Comparison of ENCODE assay signal across 1 cellular context in the genomic region with DNA sequence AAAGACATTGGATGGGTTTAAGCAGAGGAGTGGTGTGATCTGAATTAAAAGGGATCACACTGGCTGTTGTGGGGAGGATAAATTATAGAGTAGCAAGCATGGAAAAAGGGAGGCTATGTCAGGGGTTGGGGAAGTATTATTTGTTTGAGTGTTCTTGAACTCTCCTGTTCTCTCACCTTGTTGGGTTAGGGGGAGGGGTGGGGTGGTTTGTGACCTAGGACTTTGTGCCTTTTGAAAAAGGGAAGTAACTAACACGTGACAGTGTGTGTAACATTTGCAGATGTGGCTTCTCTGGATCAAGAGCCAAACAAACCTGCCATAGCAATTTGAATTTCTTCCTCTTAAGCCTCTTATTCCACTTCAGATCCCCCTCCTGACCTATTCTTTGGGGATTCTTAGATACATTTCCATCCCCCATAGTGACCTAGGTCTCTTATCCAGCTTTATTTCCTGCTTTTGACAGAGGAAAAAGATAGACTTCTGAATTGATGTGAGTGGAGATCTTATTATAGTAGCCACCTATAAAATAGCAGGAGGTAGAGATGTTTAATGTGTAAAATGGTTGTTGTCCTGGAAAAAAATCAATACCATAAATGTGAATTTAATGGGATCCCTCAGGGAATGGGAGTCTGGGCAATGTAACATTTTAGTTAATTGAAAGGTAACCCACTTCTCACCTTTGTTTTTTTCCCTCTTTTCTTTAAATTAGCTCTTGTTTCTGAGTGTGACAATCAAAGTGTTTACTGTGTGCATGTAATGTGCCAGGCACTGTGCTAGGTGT.
TF ChIP-seq lines count a peak whose summit lies in the region.

No MANE protein-coding gene starts in this region.

TF ChIP-seq in HepG2, 621 proteins besides CTCF, POLR2A, EP300 and RAD21 (continued from another document and continues in another):
- TF ChIP-seq, protein P1, sequence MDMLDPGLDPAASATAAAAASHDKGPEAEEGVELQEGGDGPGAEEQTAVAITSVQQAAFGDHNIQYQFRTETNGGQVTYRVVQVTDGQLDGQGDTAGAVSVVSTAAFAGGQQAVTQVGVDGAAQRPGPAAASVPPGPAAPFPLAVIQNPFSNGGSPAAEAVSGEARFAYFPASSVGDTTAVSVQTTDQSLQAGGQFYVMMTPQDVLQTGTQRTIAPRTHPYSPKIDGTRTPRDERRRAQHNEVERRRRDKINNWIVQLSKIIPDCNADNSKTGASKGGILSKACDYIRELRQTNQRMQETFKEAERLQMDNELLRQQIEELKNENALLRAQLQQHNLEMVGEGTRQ (IDR thresholded peaks at IDR 0.05; ENCODE audit: low read depth, low read length): no peak
- TF ChIP-seq, protein P1 (CRISPR knock-in tag; IDR thresholded peaks at IDR 0.05; ENCODE audit: borderline replicate concordance): peak; percentile 40; the same call in 1 of the 2 replicates
- TF ChIP-seq MTA3 (CRISPR knock-in tag; IDR thresholded peaks at IDR 0.05) (no peak), TOPORS (CRISPR knock-in tag; IDR thresholded peaks at IDR 0.05) (no peak), TEAD3 (CRISPR knock-in tag; optimal IDR thresholded peaks at IDR 0.05; ENCODE audit: borderline replicate concordance) (no peak), ESRRA (CRISPR knock-in tag; IDR thresholded peaks at IDR 0.05; ENCODE audit: low read depth) (no peak), ISX (CRISPR knock-in tag; conservative IDR thresholded peaks at IDR 0.05) (no peak), ZNF230 (CRISPR knock-in tag; IDR thresholded peaks at IDR 0.05) (no peak), ZNF546 (CRISPR knock-in tag; conservative IDR thresholded peaks at IDR 0.05) (no peak), GTF2F1 (IDR thresholded peaks at IDR 0.05; ENCODE audit: low read length) (no peak), IRF2 (CRISPR knock-in tag; IDR thresholded peaks at IDR 0.05) (no peak), ZNF343 (CRISPR knock-in tag; IDR thresholded peaks at IDR 0.05) (no peak), ZSCAN22 (CRISPR knock-in tag; IDR thresholded peaks at IDR 0.05) (no peak), PHF5A (CRISPR knock-in tag; IDR thresholded peaks at IDR 0.05; ENCODE audit: low read depth, unreplicated experiment) (no peak), PAX8 (CRISPR knock-in tag; IDR thresholded peaks at IDR 0.05; ENCODE audit: borderline replicate concordance) (no peak), ZNF782 (CRISPR knock-in tag; IDR thresholded peaks at IDR 0.05; ENCODE audit: borderline replicate concordance) (no peak), CREB1 (IDR thresholded peaks at IDR 0.05) (no peak), CREB1 (CRISPR knock-in tag; IDR thresholded peaks at IDR 0.05) (0 out of 2 replicates have a peak, but pooled peaks have one; percentile 35), HDAC6 (IDR thresholded peaks at IDR 0.05; ENCODE audit: low read depth, low read length) (no peak), KLF11 (CRISPR knock-in tag; IDR thresholded peaks at IDR 0.05) (no peak), ZIK1 (CRISPR knock-in tag; IDR thresholded peaks at IDR 0.05; ENCODE audit: borderline replicate concordance, low read depth) (no peak), GZF1 (CRISPR knock-in tag; IDR thresholded peaks at IDR 0.05) (no peak), RARA (CRISPR knock-in tag; IDR thresholded peaks at IDR 0.05) (peak; percentile 75), HOXA3 (CRISPR knock-in tag; IDR thresholded peaks at IDR 0.05) (peak; percentile 27; the same call in 1 of the 2 replicates), ZNF883 (CRISPR knock-in tag; IDR thresholded peaks at IDR 0.05; ENCODE audit: not compliant biosample characterization) (no peak), ZNF235 (CRISPR knock-in tag; IDR thresholded peaks at IDR 0.05; ENCODE audit: borderline replicate concordance) (no peak), ZBTB20 (CRISPR knock-in tag; IDR thresholded peaks at IDR 0.05; ENCODE audit: borderline replicate concordance, low read depth) (no peak), MAZ (IDR thresholded peaks at IDR 0.05; ENCODE audit: borderline replicate concordance, low read depth, low read length) (no peak), MAZ (CRISPR knock-in tag; IDR thresholded peaks at IDR 0.05; ENCODE audit: low read depth) (no peak), ZFX (CRISPR knock-in tag; IDR thresholded peaks at IDR 0.05; ENCODE audit: low read depth) (no peak), ZMAT3 (CRISPR knock-in tag; conservative IDR thresholded peaks at IDR 0.05) (no peak), ZNF180 (CRISPR knock-in tag; IDR thresholded peaks at IDR 0.05; ENCODE audit: borderline replicate concordance, low read depth) (no peak), SOX6 (IDR thresholded peaks at IDR 0.05) (no peak), SOX6 (CRISPR knock-in tag; IDR thresholded peaks at IDR 0.05) (peak; percentile 56), ZNF878 (CRISPR knock-in tag; IDR thresholded peaks at IDR 0.05) (no peak), CBFB (CRISPR knock-in tag; IDR thresholded peaks at IDR 0.05) (0 out of 2 replicates have a peak, but pooled peaks have one; percentile 21), HMGA1 (CRISPR knock-in tag; conservative IDR thresholded peaks at IDR 0.05) (no peak), NFIB (CRISPR knock-in tag; IDR thresholded peaks at IDR 0.05; ENCODE audit: borderline replicate concordance) (no peak), GPN1 (CRISPR knock-in tag; IDR thresholded peaks at IDR 0.05; ENCODE audit: borderline replicate concordance) (no peak), ZBTB21 (CRISPR knock-in tag; IDR thresholded peaks at IDR 0.05) (no peak), TBX2 (CRISPR knock-in tag; IDR thresholded peaks at IDR 0.05; ENCODE audit: borderline replicate concordance) (peak; percentile 44; the same call in 1 of the 2 replicates)
- TF ChIP-seq, protein P2, sequence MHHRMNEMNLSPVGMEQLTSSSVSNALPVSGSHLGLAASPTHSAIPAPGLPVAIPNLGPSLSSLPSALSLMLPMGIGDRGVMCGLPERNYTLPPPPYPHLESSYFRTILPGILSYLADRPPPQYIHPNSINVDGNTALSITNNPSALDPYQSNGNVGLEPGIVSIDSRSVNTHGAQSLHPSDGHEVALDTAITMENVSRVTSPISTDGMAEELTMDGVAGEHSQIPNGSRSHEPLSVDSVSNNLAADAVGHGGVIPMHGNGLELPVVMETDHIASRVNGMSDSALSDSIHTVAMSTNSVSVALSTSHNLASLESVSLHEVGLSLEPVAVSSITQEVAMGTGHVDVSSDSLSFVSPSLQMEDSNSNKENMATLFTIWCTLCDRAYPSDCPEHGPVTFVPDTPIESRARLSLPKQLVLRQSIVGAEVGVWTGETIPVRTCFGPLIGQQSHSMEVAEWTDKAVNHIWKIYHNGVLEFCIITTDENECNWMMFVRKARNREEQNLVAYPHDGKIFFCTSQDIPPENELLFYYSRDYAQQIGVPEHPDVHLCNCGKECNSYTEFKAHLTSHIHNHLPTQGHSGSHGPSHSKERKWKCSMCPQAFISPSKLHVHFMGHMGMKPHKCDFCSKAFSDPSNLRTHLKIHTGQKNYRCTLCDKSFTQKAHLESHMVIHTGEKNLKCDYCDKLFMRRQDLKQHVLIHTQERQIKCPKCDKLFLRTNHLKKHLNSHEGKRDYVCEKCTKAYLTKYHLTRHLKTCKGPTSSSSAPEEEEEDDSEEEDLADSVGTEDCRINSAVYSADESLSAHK (CRISPR knock-in tag; IDR thresholded peaks at IDR 0.05; ENCODE audit: borderline replicate concordance): no peak
- TF ChIP-seq, protein P3, sequence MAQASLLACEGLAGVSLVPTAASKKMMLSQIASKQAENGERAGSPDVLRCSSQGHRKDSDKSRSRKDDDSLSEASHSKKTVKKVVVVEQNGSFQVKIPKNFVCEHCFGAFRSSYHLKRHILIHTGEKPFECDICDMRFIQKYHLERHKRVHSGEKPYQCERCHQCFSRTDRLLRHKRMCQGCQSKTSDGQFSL (CRISPR knock-in tag; IDR thresholded peaks at IDR 0.05): no peak
- TF ChIP-seq, protein P4, sequence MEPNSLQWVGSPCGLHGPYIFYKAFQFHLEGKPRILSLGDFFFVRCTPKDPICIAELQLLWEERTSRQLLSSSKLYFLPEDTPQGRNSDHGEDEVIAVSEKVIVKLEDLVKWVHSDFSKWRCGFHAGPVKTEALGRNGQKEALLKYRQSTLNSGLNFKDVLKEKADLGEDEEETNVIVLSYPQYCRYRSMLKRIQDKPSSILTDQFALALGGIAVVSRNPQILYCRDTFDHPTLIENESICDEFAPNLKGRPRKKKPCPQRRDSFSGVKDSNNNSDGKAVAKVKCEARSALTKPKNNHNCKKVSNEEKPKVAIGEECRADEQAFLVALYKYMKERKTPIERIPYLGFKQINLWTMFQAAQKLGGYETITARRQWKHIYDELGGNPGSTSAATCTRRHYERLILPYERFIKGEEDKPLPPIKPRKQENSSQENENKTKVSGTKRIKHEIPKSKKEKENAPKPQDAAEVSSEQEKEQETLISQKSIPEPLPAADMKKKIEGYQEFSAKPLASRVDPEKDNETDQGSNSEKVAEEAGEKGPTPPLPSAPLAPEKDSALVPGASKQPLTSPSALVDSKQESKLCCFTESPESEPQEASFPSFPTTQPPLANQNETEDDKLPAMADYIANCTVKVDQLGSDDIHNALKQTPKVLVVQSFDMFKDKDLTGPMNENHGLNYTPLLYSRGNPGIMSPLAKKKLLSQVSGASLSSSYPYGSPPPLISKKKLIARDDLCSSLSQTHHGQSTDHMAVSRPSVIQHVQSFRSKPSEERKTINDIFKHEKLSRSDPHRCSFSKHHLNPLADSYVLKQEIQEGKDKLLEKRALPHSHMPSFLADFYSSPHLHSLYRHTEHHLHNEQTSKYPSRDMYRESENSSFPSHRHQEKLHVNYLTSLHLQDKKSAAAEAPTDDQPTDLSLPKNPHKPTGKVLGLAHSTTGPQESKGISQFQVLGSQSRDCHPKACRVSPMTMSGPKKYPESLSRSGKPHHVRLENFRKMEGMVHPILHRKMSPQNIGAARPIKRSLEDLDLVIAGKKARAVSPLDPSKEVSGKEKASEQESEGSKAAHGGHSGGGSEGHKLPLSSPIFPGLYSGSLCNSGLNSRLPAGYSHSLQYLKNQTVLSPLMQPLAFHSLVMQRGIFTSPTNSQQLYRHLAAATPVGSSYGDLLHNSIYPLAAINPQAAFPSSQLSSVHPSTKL (CRISPR knock-in tag; IDR thresholded peaks at IDR 0.05): peak; percentile 78
- TF ChIP-seq, protein P5, sequence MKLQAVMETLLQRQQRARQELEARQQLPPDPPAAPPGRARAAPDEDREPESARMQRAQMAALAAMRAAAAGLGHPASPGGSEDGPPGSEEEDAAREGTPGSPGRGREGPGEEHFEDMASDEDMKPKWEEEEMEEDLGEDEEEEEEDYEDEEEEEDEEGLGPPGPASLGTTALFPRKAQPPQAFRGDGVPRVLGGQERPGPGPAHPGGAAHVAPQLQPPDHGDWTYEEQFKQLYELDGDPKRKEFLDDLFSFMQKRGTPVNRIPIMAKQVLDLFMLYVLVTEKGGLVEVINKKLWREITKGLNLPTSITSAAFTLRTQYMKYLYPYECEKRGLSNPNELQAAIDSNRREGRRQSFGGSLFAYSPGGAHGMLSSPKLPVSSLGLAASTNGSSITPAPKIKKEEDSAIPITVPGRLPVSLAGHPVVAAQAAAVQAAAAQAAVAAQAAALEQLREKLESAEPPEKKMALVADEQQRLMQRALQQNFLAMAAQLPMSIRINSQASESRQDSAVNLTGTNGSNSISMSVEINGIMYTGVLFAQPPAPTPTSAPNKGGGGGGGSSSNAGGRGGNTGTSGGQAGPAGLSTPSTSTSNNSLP (IDR thresholded peaks at IDR 0.05; ENCODE audit: low read depth, low read length): no peak
- TF ChIP-seq, protein P6, sequence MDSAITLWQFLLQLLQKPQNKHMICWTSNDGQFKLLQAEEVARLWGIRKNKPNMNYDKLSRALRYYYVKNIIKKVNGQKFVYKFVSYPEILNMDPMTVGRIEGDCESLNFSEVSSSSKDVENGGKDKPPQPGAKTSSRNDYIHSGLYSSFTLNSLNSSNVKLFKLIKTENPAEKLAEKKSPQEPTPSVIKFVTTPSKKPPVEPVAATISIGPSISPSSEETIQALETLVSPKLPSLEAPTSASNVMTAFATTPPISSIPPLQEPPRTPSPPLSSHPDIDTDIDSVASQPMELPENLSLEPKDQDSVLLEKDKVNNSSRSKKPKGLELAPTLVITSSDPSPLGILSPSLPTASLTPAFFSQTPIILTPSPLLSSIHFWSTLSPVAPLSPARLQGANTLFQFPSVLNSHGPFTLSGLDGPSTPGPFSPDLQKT (CRISPR knock-in tag; IDR thresholded peaks at IDR 0.05; ENCODE audit: borderline replicate concordance): no peak
- TF ChIP-seq, protein P7, sequence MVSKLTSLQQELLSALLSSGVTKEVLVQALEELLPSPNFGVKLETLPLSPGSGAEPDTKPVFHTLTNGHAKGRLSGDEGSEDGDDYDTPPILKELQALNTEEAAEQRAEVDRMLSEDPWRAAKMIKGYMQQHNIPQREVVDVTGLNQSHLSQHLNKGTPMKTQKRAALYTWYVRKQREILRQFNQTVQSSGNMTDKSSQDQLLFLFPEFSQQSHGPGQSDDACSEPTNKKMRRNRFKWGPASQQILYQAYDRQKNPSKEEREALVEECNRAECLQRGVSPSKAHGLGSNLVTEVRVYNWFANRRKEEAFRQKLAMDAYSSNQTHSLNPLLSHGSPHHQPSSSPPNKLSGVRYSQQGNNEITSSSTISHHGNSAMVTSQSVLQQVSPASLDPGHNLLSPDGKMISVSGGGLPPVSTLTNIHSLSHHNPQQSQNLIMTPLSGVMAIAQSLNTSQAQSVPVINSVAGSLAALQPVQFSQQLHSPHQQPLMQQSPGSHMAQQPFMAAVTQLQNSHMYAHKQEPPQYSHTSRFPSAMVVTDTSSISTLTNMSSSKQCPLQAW (CRISPR knock-in tag; IDR thresholded peaks at IDR 0.05): no peak
- TF ChIP-seq, protein P8, sequence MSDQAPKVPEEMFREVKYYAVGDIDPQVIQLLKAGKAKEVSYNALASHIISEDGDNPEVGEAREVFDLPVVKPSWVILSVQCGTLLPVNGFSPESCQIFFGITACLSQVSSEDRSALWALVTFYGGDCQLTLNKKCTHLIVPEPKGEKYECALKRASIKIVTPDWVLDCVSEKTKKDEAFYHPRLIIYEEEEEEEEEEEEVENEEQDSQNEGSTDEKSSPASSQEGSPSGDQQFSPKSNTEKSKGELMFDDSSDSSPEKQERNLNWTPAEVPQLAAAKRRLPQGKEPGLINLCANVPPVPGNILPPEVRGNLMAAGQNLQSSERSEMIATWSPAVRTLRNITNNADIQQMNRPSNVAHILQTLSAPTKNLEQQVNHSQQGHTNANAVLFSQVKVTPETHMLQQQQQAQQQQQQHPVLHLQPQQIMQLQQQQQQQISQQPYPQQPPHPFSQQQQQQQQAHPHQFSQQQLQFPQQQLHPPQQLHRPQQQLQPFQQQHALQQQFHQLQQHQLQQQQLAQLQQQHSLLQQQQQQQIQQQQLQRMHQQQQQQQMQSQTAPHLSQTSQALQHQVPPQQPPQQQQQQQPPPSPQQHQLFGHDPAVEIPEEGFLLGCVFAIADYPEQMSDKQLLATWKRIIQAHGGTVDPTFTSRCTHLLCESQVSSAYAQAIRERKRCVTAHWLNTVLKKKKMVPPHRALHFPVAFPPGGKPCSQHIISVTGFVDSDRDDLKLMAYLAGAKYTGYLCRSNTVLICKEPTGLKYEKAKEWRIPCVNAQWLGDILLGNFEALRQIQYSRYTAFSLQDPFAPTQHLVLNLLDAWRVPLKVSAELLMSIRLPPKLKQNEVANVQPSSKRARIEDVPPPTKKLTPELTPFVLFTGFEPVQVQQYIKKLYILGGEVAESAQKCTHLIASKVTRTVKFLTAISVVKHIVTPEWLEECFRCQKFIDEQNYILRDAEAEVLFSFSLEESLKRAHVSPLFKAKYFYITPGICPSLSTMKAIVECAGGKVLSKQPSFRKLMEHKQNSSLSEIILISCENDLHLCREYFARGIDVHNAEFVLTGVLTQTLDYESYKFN (CRISPR knock-in tag; conservative IDR thresholded peaks at IDR 0.05): peak; percentile 87
